1 cellular context compared by ENCODE assay signal in the genomic region with DNA sequence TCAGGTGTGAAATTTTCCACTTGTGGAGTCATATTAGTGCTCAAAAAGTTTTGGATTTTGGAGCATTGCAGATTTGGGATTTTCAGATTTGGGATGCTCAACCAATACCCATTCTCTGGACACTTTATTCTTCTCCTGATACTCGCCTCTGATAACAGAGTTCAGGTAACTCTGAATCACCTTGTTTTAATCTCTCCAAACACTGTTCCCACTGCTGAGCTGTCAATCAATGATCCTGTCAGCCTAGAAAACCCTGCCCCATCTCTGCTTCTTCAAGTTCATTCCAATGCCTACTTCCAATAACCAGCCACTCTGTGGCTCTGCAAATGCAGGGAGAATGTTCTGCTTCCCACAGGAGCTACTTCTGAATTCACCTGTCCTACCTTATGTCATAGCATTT.
TF ChIP-seq lines count a peak whose summit lies in the region.

No MANE protein-coding gene starts in this region.

TF ChIP-seq in K562, 482 proteins besides CTCF, POLR2A, EP300 and RAD21 (continued from another document):
- TF ChIP-seq, protein P1, sequence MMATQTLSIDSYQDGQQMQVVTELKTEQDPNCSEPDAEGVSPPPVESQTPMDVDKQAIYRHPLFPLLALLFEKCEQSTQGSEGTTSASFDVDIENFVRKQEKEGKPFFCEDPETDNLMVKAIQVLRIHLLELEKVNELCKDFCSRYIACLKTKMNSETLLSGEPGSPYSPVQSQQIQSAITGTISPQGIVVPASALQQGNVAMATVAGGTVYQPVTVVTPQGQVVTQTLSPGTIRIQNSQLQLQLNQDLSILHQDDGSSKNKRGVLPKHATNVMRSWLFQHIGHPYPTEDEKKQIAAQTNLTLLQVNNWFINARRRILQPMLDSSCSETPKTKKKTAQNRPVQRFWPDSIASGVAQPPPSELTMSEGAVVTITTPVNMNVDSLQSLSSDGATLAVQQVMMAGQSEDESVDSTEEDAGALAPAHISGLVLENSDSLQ (IDR thresholded peaks at IDR 0.05) = peak; percentile 89
- TF ChIP-seq, protein P2, sequence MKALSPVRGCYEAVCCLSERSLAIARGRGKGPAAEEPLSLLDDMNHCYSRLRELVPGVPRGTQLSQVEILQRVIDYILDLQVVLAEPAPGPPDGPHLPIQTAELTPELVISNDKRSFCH (CRISPR knock-in tag; IDR thresholded peaks at IDR 0.05) = no peak
- TF ChIP-seq, protein P2 (tag; IDR thresholded peaks at IDR 0.05) = no peak
